1 cellular context compared by ENCODE assay signal in the genomic region with DNA sequence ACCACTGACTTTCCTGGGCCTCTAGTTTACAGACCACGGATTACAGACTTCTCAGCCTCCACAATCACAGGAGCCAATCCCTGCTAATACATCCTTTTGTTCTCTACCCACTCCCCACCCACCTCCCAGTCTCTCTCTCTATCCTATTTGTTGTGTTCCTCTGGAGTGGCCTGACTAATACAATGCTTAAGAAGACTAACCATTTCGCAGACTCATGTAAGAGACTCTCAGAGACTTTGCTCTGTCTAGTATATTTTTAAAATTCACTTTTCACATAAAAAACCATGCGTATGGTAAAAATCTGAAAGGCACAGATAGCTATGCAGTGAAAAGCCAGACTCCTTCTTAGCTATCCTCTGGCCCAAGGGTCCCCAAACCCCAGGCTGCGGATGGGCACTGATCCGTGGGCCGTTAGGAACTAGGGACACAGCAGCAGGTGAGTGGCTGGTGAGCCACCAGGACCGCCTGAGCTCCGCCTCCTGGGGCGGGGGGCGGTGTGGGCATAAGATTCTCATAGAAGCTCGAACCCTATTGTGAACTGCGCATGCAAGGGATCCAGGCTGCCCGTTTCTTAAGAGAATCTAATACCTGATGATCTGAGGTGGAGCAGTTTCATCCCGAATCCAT.
TF ChIP-seq lines count a peak whose summit lies in the region.

No MANE protein-coding gene starts in this region.

TF ChIP-seq in HEK293, 187 proteins besides CTCF, POLR2A, EP300 and RAD21 (continued from another document):
- TF ChIP-seq REST (tag by site-specific recombination; IDR thresholded peaks at IDR 0.05) = no peak
- TF ChIP-seq ZBTB21 (tag by site-specific recombination; IDR thresholded peaks at IDR 0.05) = no peak
- TF ChIP-seq ZNF426 (tag by site-specific recombination; IDR thresholded peaks at IDR 0.05) = no peak
- no peak for TF ChIP-seq ZNF747 (tag by site-specific recombination; IDR thresholded peaks at IDR 0.05)
- TF ChIP-seq ZFHX2 (tag by site-specific recombination; conservative IDR thresholded peaks at IDR 0.05) = peak; percentile 87
- no peak for TF ChIP-seq ZNF510 (tag by site-specific recombination; IDR thresholded peaks at IDR 0.05; ENCODE audit: insufficient replicate concordance)
- TF ChIP-seq EGR2 (tag by site-specific recombination; IDR thresholded peaks at IDR 0.05; ENCODE audit: low read depth) = peak; percentile 82
- no peak for TF ChIP-seq KLF1 (tag by site-specific recombination; IDR thresholded peaks at IDR 0.05)
- TF ChIP-seq MYNN (tag by site-specific recombination; IDR thresholded peaks at IDR 0.05; ENCODE audit: borderline replicate concordance) = no peak
- no peak for TF ChIP-seq MEIS1 (CRISPR knock-in tag; IDR thresholded peaks at IDR 0.05; ENCODE audit: borderline replicate concordance)
